Comparison of ENCODE assay signal across 8 cellular contexts in the genomic region with DNA sequence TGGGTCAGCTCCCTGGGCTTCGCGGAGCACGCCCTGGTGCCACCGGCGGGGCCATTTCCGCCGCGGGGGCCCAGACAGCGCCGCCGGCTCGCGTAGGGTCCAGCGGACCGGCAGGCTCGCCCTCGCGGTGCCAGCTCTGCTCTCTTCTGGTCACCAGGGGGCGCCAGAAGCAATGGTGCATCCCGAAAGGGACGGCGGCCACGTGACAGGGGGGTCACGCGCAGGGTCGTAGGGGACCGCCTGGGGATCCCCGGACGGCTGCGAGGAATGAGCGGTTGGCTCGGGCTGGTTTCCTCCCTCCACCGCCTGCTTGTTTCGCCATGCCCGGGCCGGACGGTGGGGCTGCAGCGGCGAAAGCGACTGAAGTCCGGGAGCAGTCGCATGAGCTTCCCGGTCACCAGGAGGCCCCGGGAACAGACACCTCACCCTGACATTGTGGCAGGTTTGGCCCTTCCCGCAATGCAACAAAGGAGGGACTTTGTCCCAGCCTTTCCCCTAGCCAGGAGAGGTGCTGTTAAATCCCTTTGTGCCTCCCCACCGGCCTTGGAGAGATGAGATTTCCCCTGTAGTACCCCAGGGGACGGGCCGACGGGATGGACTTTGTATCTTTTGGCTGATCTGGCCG. TPM values are rescaled to one million over a fixed set of nuclear protein-coding genes. Genes with fewer than 3 reads are reported as not detected.
DNase-seq lines count a peak whose midpoint lies in the region; ATAC-seq and TF ChIP-seq lines count a peak whose summit lies in the region.

No MANE protein-coding gene starts in this region.

- H3K4me3 Mint-ChIP-seq in HFFc6, result no peak overlapping the region

- H3K9me3 ChIP-seq in DND-41 (ENCODE audit: insufficient read depth, low read length, severe bottlenecking), result no peaks in the 10 kb centered on the region

- no peaks in the 10 kb centered on the region for H3K9me3 Mint-ChIP-seq in HFFc6

- H3K9ac ChIP-seq in DND-41 (ENCODE audit: low read depth, low read length), result no peak overlapping the region

- no peaks in the 10 kb centered on the region for H4K20me1 ChIP-seq in DND-41 (ENCODE audit: insufficient read depth, low read length)

- no peaks in the 10 kb centered on the region for H3K27me3 ChIP-seq in DND-41 (ENCODE audit: insufficient read depth, low read length, poor library complexity)

- H2AFZ ChIP-seq in DND-41 (ENCODE audit: low read depth, low read length), result no peak overlapping the region

- H3K27ac Mint-ChIP-seq in HFFc6, result no peak overlapping the region

- ATAC-seq in DND-41 (ENCODE audit: insufficient read depth, low read depth), result no peak
- ATAC-seq in esophagus mucosa, result peak; percentile 69

- no peak overlapping the region for H3K27ac ChIP-seq in DND-41 (ENCODE audit: low read length)

- no peaks in the 10 kb centered on the region for H3K4me1 Mint-ChIP-seq in HFFc6 (ENCODE audit: low read depth)

- no peaks in the 10 kb centered on the region for H3K36me3 Mint-ChIP-seq in HFFc6 (ENCODE audit: low read depth)

- TF ChIP-seq CTCF in DND-41 (IDR thresholded peaks at IDR 0.05; ENCODE audit: borderline replicate concordance, extremely low read depth, low read length, poor library complexity, severe bottlenecking) (peak; percentile 26), HFFc6 (IDR thresholded peaks at IDR 0.05) (peak; percentile 49)

- H3K4me1 ChIP-seq in DND-41 (ENCODE audit: insufficient read depth, low read length), result no peaks in the 10 kb centered on the region

- no peak overlapping the region for H3K4me3 ChIP-seq in DND-41 (ENCODE audit: low read depth in 1 of 2, low read length in 2 of 2)

- DNase-seq in DND-41 (no peak), HFFc6 (no peak), NCI-H526 treated with DMSO at 0.1 percent for 48 hours (lab: John Stamatoyannopoulos, UW) (peak; percentile 24), activated T-cell treated with anti-CD3 and anti-CD28 coated beads for 48 hours (ENCODE audit: low read depth) (peak; percentile 55), mucosa of gallbladder (ENCODE audit: low spot score) (peak; percentile 76), HCEC 1CT (no peak)
- peak; percentile 57 for DNase-seq in stimulated activated CD8-positive, alpha-beta memory T cell treated with anti-CD3 and anti-CD28 coated beads, Interleukin-4, amount 100 ng/mL, for 24 hours (ENCODE audit: low read depth)

- H3K4me2 ChIP-seq in DND-41 (ENCODE audit: insufficient read depth, low read length), result no peak overlapping the region

- no peaks in the 10 kb centered on the region for H3K79me2 ChIP-seq in DND-41 (ENCODE audit: insufficient read depth, low read length)

- H3K36me3 ChIP-seq in DND-41 (ENCODE audit: insufficient read depth, low read length), result no peaks in the 10 kb centered on the region

- H3K27me3 Mint-ChIP-seq in HFFc6 (ENCODE audit: insufficient read depth), result peaks cover 3% of the 10 kb centered on the region; the same call in 1 of the 2 replicates

RNA-seq across cellular contexts. Expression of gene ZCCHC12, which starts 15.8 kb away (rescaled TPM):
- total RNA-seq in HFFc6 (2021; fragmentation: NEBNext Ultra II Directional; extraction: Animal tissue kit (Norgen Biotek cat#: 25700)), result not detected
- not detected for total RNA-seq in esophagus mucosa
- 0.20 TPM for total RNA-seq in mucosa of gallbladder

Comparison
In these comparisons a context has a peak if more than half of its experiments do, and no peak if none do; other contexts are left out.
1. DNase-seq: peak in NCI-H526 treated with DMSO at 0.1 percent for 48 hours (single experiment), activated T-cell treated with anti-CD3 and anti-CD28 coated beads for 48 hours (single experiment), mucosa of gallbladder (single experiment) and stimulated activated CD8-positive, alpha-beta memory T cell treated with anti-CD3 and anti-CD28 coated beads, Interleukin-4, amount 100 ng/mL, for 24 hours (single experiment); none in DND-41 (single experiment), HFFc6 (single experiment) and HCEC 1CT (single experiment).